ENCODE assay signal across 22 cellular contexts in genomic region chr17:35752945-35753764, GRCh38. TPM values are rescaled to one million over a fixed set of nuclear protein-coding genes. Genes with fewer than 3 reads are reported as not detected.
DNase-seq lines count a peak whose midpoint lies in the region; ATAC-seq, FAIRE-seq and TF ChIP-seq lines count a peak whose summit lies in the region.
"Had no signal": no experiment of that assay in that cellular context is flagged by ENCODE, and none has a peak within 500 bp of the region (broad histone marks: within the 10 kb centered on the region; RNA-seq: fewer than 3 reads in every experiment).

Gene GAS2L2 (minus strand): TSS chr17:35753239. CDS start chr17:35752850, 389 bp downstream.

- H3K9me3 Mint-ChIP-seq in H9, result no peaks in the 10 kb centered on the region; a peak in 2 of 5 replicates
- no peaks in the 10 kb centered on the region for H3K9me3 Mint-ChIP-seq in progenitor cell of endocrine pancreas (ENCODE audit: low read depth)
- H3K9me3 Mint-ChIP-seq: activated CD4-positive, alpha-beta T cell treated with anti-CD3 and anti-CD28 coated beads, Interleukin-2, amount 10 ng/mL, durations not matched to agents 24 days and 14 days had no signal

- H3K36me3 Mint-ChIP-seq in H9 (ENCODE audit: insufficient read depth in 1 of 3, low read depth in 3 of 3) (no peaks in the 10 kb centered on the region), progenitor cell of endocrine pancreas (ENCODE audit: insufficient read depth) (no peaks in the 10 kb centered on the region)

- H3K27me3 Mint-ChIP-seq in H9 (ENCODE audit: low read depth) (peaks cover 31% of the 10 kb centered on the region), progenitor cell of endocrine pancreas (peaks cover 33% of the 10 kb centered on the region)

- H3K4me3 ChIP-seq in H1 (ENCODE audit: extremely low read depth in 1 of 4, insufficient read depth in 2 of 4, low read depth in 3 of 4, low read length in 4 of 4) (no peak within 1 kb of the TSS), mesendoderm (ENCODE audit: low read length) (no peak within 1 kb of the TSS), PC-9 (no peak within 1 kb of the TSS)
- H3K4me3 ChIP-seq: ovary had no signal

- DNase-seq in Ammon's horn (ENCODE audit: low spot score), result peak; percentile 36
- no peak for DNase-seq in H9
- no peak for DNase-seq in H1 (ENCODE audit: low read depth in 1 of 2, low spot score in 2 of 2)
- DNase-seq in mesendoderm, result no peak
- DNase-seq in foreskin keratinocyte, result no peak
- no peak for DNase-seq in PC-9
- no peak for DNase-seq in progenitor cell of endocrine pancreas (ENCODE audit: low spot score, unreplicated experiment)
- no peak for DNase-seq in SK-N-DZ (ENCODE audit: low spot score)
- DNase-seq: activated CD4-positive, alpha-beta T cell treated with anti-CD3 and anti-CD28 coated beads, Interleukin-2, amount 10 ng/mL, durations not matched to agents 24 days and 14 days; activated CD8-positive, alpha-beta memory T cell treated with anti-CD3 and anti-CD28 coated beads, Interleukin-2, amount 50 U/mL, for 4 hours; activated gamma-delta T cell; AML-193; DMS 273 treated with DMSO at 0.1 percent for 48 hours; foreskin fibroblast; GDM1; KG1; NCI-H1092; ovary; small intestine; stimulated activated CD4-positive, alpha-beta T cell treated with anti-CD3 and anti-CD28 coated beads, Interleukin-4, amount 100 ng/mL, for 1 hour had no signal

- H3K56ac ChIP-seq in H9 (ENCODE audit: insufficient read length, low read depth, low read length) (no peak within 1 kb of the TSS), H1 (replicated peaks; ENCODE audit: insufficient read length, low read depth, low read length) (no peak within 1 kb of the TSS), mesendoderm (ENCODE audit: low read length) (peak within 1 kb of the TSS; percentile 27)

- TF ChIP-seq RAD21 in H1 (IDR thresholded peaks at IDR 0.05 in 1 of 2, conservative IDR thresholded peaks at IDR 0.05 in 1 of 2; ENCODE audit: low read depth in 2 of 2, low read length in 2 of 2), result no peak

- H3K4me1 ChIP-seq in H9 (ENCODE audit: insufficient read depth, low read length), result no peaks in the 10 kb centered on the region
- H3K4me1 ChIP-seq in H1 (replicated peaks in 1 of 4; ENCODE audit: control insufficient read depth in 3 of 4, insufficient read depth in 4 of 4, low read length in 3 of 4), result peaks cover 0 to 9% (median 5%) of the 10 kb centered on the region in 4 experiments; a peak in 4 of 7 replicates
- no peaks in the 10 kb centered on the region for H3K4me1 ChIP-seq in mesendoderm (ENCODE audit: control insufficient read depth, low read depth, low read length)
- peaks cover 5% of the 10 kb centered on the region for H3K4me1 ChIP-seq in foreskin keratinocyte
- H3K4me1 ChIP-seq in PC-9 (replicated peaks; ENCODE audit: insufficient read depth), result no peaks in the 10 kb centered on the region

- H2BK20ac ChIP-seq in H9 (ENCODE audit: low read depth, low read length, poor library complexity, severe bottlenecking), result no peak within 1 kb of the TSS
- H2BK20ac ChIP-seq in H1 (ENCODE audit: low read length), result no peak within 1 kb of the TSS

- no peak within 1 kb of the TSS for H2BK12ac ChIP-seq in H9 (ENCODE audit: insufficient read length, low read depth, low read length)
- peak within 1 kb of the TSS; percentile 68; the same call in 1 of the 2 replicates for H2BK12ac ChIP-seq in H1 (ENCODE audit: low read depth, low read length)

- H3K4ac ChIP-seq in H9 (ENCODE audit: low read depth, low read length) (no peak within 1 kb of the TSS), H1 (replicated peaks; ENCODE audit: insufficient read length, low read depth, low read length) (no peak within 1 kb of the TSS), mesendoderm (ENCODE audit: low read depth, low read length) (no peak within 1 kb of the TSS)

- H3K27ac ChIP-seq in H9 (ENCODE audit: insufficient read length, low read depth, low read length), result no peak within 1 kb of the TSS
- no peak within 1 kb of the TSS for H3K27ac ChIP-seq in H1 (ENCODE audit: low read depth, low read length)
- no peak within 1 kb of the TSS for H3K27ac ChIP-seq in mesendoderm (ENCODE audit: low read depth, low read length)
- H3K27ac ChIP-seq in foreskin keratinocyte, result no peak within 1 kb of the TSS
- no peak within 1 kb of the TSS for H3K27ac ChIP-seq in PC-9
- H3K27ac ChIP-seq: ovary had no signal

- no peak within 1 kb of the TSS for H2AFZ ChIP-seq in H9 (ENCODE audit: low read length)
- H2AFZ ChIP-seq in H1 (ENCODE audit: low read length), result peak within 1 kb of the TSS; percentile 90; the same call in 1 of the 2 replicates
- H2AFZ ChIP-seq in PC-9, result no peak within 1 kb of the TSS

- H3K23ac ChIP-seq in H9 (ENCODE audit: insufficient read length, low read depth, low read length) (no peak within 1 kb of the TSS), H1 (ENCODE audit: insufficient read length) (no peak within 1 kb of the TSS), mesendoderm (ENCODE audit: low read length) (no peak within 1 kb of the TSS)

- H4K20me1 ChIP-seq in H9 (ENCODE audit: control insufficient read depth, insufficient read depth, insufficient read length) (no peaks in the 10 kb centered on the region), H1 (replicated peaks in 1 of 2; ENCODE audit: control insufficient read depth in 1 of 2, insufficient read depth in 2 of 2, low read length in 2 of 2) (no peaks in the 10 kb centered on the region), PC-9 (ENCODE audit: insufficient read depth) (no peaks in the 10 kb centered on the region)

- H3K9me2 ChIP-seq in PC-9 (ENCODE audit: insufficient read depth), result no peaks in the 10 kb centered on the region

- TF ChIP-seq POLR2A in H1 (IDR thresholded peaks at IDR 0.05; ENCODE audit: control extremely low read depth in 1 of 2, low read depth in 2 of 2, low read length in 2 of 2), result no peak

- H3K27me3 ChIP-seq in H9 (ENCODE audit: insufficient read depth, low read length), result peaks cover 7% of the 10 kb centered on the region; the same call in 1 of the 2 replicates
- peaks cover 2 to 19% (median 12%) of the 10 kb centered on the region in 4 experiments; a peak in 6 of 7 replicates for H3K27me3 ChIP-seq in H1 (replicated peaks in 1 of 4; ENCODE audit: control insufficient read depth in 3 of 4, extremely low read depth in 1 of 4, insufficient read depth in 3 of 4, low read length in 3 of 4)
- no peaks in the 10 kb centered on the region for H3K27me3 ChIP-seq in mesendoderm (ENCODE audit: insufficient read depth, low read length, poor library complexity)
- H3K27me3 ChIP-seq in foreskin keratinocyte, result peaks cover 34% of the 10 kb centered on the region
- peaks cover 4% of the 10 kb centered on the region; the same call in 1 of the 2 replicates for H3K27me3 ChIP-seq in PC-9 (ENCODE audit: insufficient read depth, low read depth)
- H3K27me3 ChIP-seq: ovary had no signal

- H3K4me1 Mint-ChIP-seq in H9, result peaks cover 20 to 30% of the 10 kb centered on the region in 2 experiments
- peaks cover 2% of the 10 kb centered on the region for H3K4me1 Mint-ChIP-seq in progenitor cell of endocrine pancreas (ENCODE audit: low read depth)

- H4K8ac ChIP-seq in H9 (replicated peaks; ENCODE audit: insufficient read length, low read depth, low read length) (no peak within 1 kb of the TSS), H1 (ENCODE audit: extremely low read depth, insufficient read depth, low read length) (0 out of 2 replicates have a peak within 1 kb of the TSS, but pooled peaks have one; percentile 5), mesendoderm (ENCODE audit: low read depth, low read length) (no peak within 1 kb of the TSS)

- FAIRE-seq in H1 (lab: Jason Lieb, UNC), result no peak
- FAIRE-seq: small intestine had no signal

- POLR2A ChIA-PET in H1 (lab: Charles Lee; ENCODE audit: partially characterized antibody), result interaction anchor here (0.8 to 1.8 kb wide), 3 partner anchors 11 to 56 kb away, joined by 4 to 5 read pairs (median 4); partner anchors contain the start of gene TAF15
- POLR2A ChIA-PET in PC-9 (lab: Charles Lee; ENCODE audit: unreplicated experiment), result no interaction called here

- H4K91ac ChIP-seq in H9 (ENCODE audit: insufficient read length, low read depth, low read length) (no peak within 1 kb of the TSS), H1 (replicated peaks; ENCODE audit: insufficient read length, low read length) (no peak within 1 kb of the TSS)

- CTCF ChIA-PET in H1 (lab: Charles Lee; ENCODE audit: partially characterized antibody) (interaction anchor here (0.9 to 8.4 kb wide), 3 partner anchors 9 to 141 kb away, joined by 3 to 83 read pairs (median 5); partner anchors contain the start of gene C17orf50), PC-9 (lab: Charles Lee) (no interaction called here)

- no peaks in the 10 kb centered on the region for H3K79me2 ChIP-seq in H9 (ENCODE audit: insufficient read depth, low read length)
- H3K79me2 ChIP-seq in H1 (ENCODE audit: control insufficient read depth in 1 of 2, insufficient read depth in 2 of 2, low read length in 2 of 2), result no peaks in the 10 kb centered on the region
- no peaks in the 10 kb centered on the region for H3K79me2 ChIP-seq in mesendoderm (ENCODE audit: control insufficient read depth, insufficient read depth, low read length)
- no peaks in the 10 kb centered on the region for H3K79me2 ChIP-seq in PC-9 (ENCODE audit: low read depth)

- H2BK5ac ChIP-seq in H9 (ENCODE audit: insufficient read length, low read length), result no peak within 1 kb of the TSS
- no peak within 1 kb of the TSS for H2BK5ac ChIP-seq in H1 (ENCODE audit: low read depth, low read length)
- no peak within 1 kb of the TSS for H2BK5ac ChIP-seq in mesendoderm (ENCODE audit: low read length)

- no peak for TF ChIP-seq CTCF in H9 (conservative IDR thresholded peaks at IDR 0.05)
- no peak for TF ChIP-seq CTCF in H1 (IDR thresholded peaks at IDR 0.05; ENCODE audit: control extremely low read depth in 1 of 3, insufficient read depth in 1 of 3, low read depth in 1 of 3, low read length in 3 of 3)
- no peak for TF ChIP-seq CTCF in foreskin keratinocyte (conservative IDR thresholded peaks at IDR 0.05)
- TF ChIP-seq CTCF in PC-9 (conservative IDR thresholded peaks at IDR 0.05), result no peak
- TF ChIP-seq CTCF in progenitor cell of endocrine pancreas (IDR thresholded peaks at IDR 0.05; ENCODE audit: unreplicated experiment), result no peak

- H2BK15ac ChIP-seq in H9 (ENCODE audit: low read depth, low read length) (no peak within 1 kb of the TSS), H1 (ENCODE audit: low read length) (no peak within 1 kb of the TSS), mesendoderm (replicated peaks; ENCODE audit: low read depth) (no peak within 1 kb of the TSS)

- no peak within 1 kb of the TSS for H4K5ac ChIP-seq in H9 (ENCODE audit: insufficient read length, low read depth, low read length)
- no peak within 1 kb of the TSS for H4K5ac ChIP-seq in H1 (ENCODE audit: insufficient read length, low read depth, low read length)
- H4K5ac ChIP-seq in mesendoderm (ENCODE audit: low read length), result no peak within 1 kb of the TSS

- TF ChIP-seq EP300 in H1 (IDR thresholded peaks at IDR 0.05; ENCODE audit: borderline replicate concordance in 1 of 2, low read depth in 2 of 2, low read length in 2 of 2), result no peak

- intact Hi-C loops in PC-9 (cut with micrococcal nuclease; ENCODE audit: unreplicated experiment), result no loop called here

- H3K14ac ChIP-seq in H9 (ENCODE audit: insufficient read depth, low read length), result 0 out of 2 replicates have a peak within 1 kb of the TSS, but pooled peaks have one; percentile 19
- H3K14ac ChIP-seq in H1 (ENCODE audit: insufficient read length), result no peak within 1 kb of the TSS

- H3K23me2 ChIP-seq in H9 (ENCODE audit: insufficient read length, low read depth, low read length, poor library complexity, severe bottlenecking), result no peaks in the 10 kb centered on the region
- no peaks in the 10 kb centered on the region for H3K23me2 ChIP-seq in H1 (ENCODE audit: low read depth, low read length)

- H3K79me1 ChIP-seq in H9 (ENCODE audit: insufficient read depth, low read depth, low read length, poor library complexity, severe bottlenecking) (no peaks in the 10 kb centered on the region), H1 (ENCODE audit: low read depth, low read length) (no peaks in the 10 kb centered on the region), mesendoderm (ENCODE audit: low read length) (no peaks in the 10 kb centered on the region)

- BruUV-seq in PC-9 (replicated peaks; lab: Mats Ljungman, UMichigan), result no TSS peak

- H3K18ac ChIP-seq in H9 (ENCODE audit: insufficient read length, low read depth, low read length), result peak within 1 kb of the TSS; percentile 57
- no peak within 1 kb of the TSS; the same call in 1 of the 2 replicates for H3K18ac ChIP-seq in H1 (ENCODE audit: extremely low read depth, low read length)
- no peak within 1 kb of the TSS for H3K18ac ChIP-seq in mesendoderm (ENCODE audit: low read length)

- WGBS in H9 (ENCODE audit: extremely low coverage, insufficient read length, low lambda C conversion rate), result no CpG with 5 or more reads among the region's 9 CpGs
- 79% methylated on average over 9 of the region's 9 CpGs; no CpG with 5 or more reads in 1 of the 2 experiments for WGBS in H1 (ENCODE audit: extremely low coverage in 1 of 2, insufficient coverage in 1 of 2, insufficient read length in 1 of 2, insufficient replicate concordance in 2 of 2, low coverage in 1 of 2, low lambda C conversion rate in 2 of 2, missing lambda C conversion rate in 1 of 2), 2 experiments
- no CpG with 5 or more reads among the region's 9 CpGs for WGBS in mesendoderm (ENCODE audit: extremely low coverage, insufficient coverage, low lambda C conversion rate)

- no peak within 1 kb of the TSS; a peak in 1 of 5 replicates for H3K4me3 Mint-ChIP-seq in H9
- no peak within 1 kb of the TSS for H3K4me3 Mint-ChIP-seq in progenitor cell of endocrine pancreas (ENCODE audit: low read depth)
- H3K4me3 Mint-ChIP-seq: activated CD4-positive, alpha-beta T cell treated with anti-CD3 and anti-CD28 coated beads, Interleukin-2, amount 10 ng/mL, durations not matched to agents 24 days and 14 days had no signal

- H2BK120ac ChIP-seq in H9 (ENCODE audit: low read depth, low read length, poor library complexity, severe bottlenecking) (no peak within 1 kb of the TSS), H1 (replicated peaks; ENCODE audit: low read depth, low read length) (no peak within 1 kb of the TSS), mesendoderm (ENCODE audit: low read depth, low read length) (no peak within 1 kb of the TSS)

- no peaks in the 10 kb centered on the region for H3F3A ChIP-seq in PC-9 (ENCODE audit: insufficient read depth, low read depth)

- H3T11ph ChIP-seq in H9 (ENCODE audit: low read length), result no peak within 1 kb of the TSS

- no peaks in the 10 kb centered on the region for H3K36me3 ChIP-seq in H1 (ENCODE audit: control insufficient read depth in 2 of 4, insufficient read depth in 4 of 4, low read length in 3 of 4)
- H3K36me3 ChIP-seq in mesendoderm (ENCODE audit: control insufficient read depth, insufficient read depth, low read length), result no peaks in the 10 kb centered on the region
- no peaks in the 10 kb centered on the region for H3K36me3 ChIP-seq in PC-9 (ENCODE audit: low read depth)
- H3K36me3 ChIP-seq: ovary had no signal

- H3K4me2 ChIP-seq in H9 (ENCODE audit: insufficient read depth, insufficient read length, low read length) (no peak within 1 kb of the TSS), H1 (ENCODE audit: insufficient read depth in 1 of 2, low read depth in 2 of 2, low read length in 2 of 2) (no peak within 1 kb of the TSS), mesendoderm (ENCODE audit: low read length) (no peak within 1 kb of the TSS), PC-9 (no peak within 1 kb of the TSS)

- ATAC-seq in foreskin keratinocyte, result no peak
- ATAC-seq: HCT116 had no signal

- H3K9ac ChIP-seq in H9 (ENCODE audit: extremely low read depth, insufficient read length, low read length) (no peak within 1 kb of the TSS), H1 (replicated peaks in 1 of 4; ENCODE audit: extremely low read depth in 1 of 4, low read depth in 3 of 4, low read length in 3 of 4) (no peak within 1 kb of the TSS), mesendoderm (ENCODE audit: low read length) (no peak within 1 kb of the TSS)

- H2AK5ac ChIP-seq in H9 (ENCODE audit: insufficient read length, low read length) (no peak within 1 kb of the TSS), H1 (ENCODE audit: low read depth, low read length) (no peak within 1 kb of the TSS), mesendoderm (ENCODE audit: low read length) (no peak within 1 kb of the TSS)

- H3K9me3 ChIP-seq in H9 (ENCODE audit: control insufficient read depth, low read depth, low read length) (no peaks in the 10 kb centered on the region), H1 (ENCODE audit: insufficient read depth in 2 of 2, low read depth in 1 of 2, low read length in 1 of 2) (no peaks in the 10 kb centered on the region), PC-9 (ENCODE audit: insufficient read depth, low read depth) (no peaks in the 10 kb centered on the region)
- H3K9me3 ChIP-seq: ovary had no signal

- H3K27ac Mint-ChIP-seq in H9, result peak within 1 kb of the TSS in 2 of 3 experiments; percentile 39 to 67; a peak in 3 of 7 replicates
- no peak within 1 kb of the TSS for H3K27ac Mint-ChIP-seq in progenitor cell of endocrine pancreas
- H3K27ac Mint-ChIP-seq: activated CD4-positive, alpha-beta T cell treated with anti-CD3 and anti-CD28 coated beads, Interleukin-2, amount 10 ng/mL, durations not matched to agents 24 days and 14 days had no signal

RNA-seq across cellular contexts. Expression of gene GAS2L2, which starts in this region (rescaled TPM):
- not detected in 2 replicates for total RNA-seq in H9 (2021)
- total RNA-seq in H1 (2021; fragmentation: NEBNext Ultra II Directional; extraction: Animal tissue kit (Norgen Biotek cat#: 25700)), result 0.13 TPM in 1 of 2 replicates, not detected in the other
- polyA plus RNA-seq in H1 (2011; rRNA removed), result 0.09 TPM in 2 replicates
- 0.12 TPM for polyA plus RNA-seq in H1 (2011; cell fraction: cytosol; rRNA removed)
- 0.20 TPM for polyA plus RNA-seq in H1 (2011; cell fraction: nucleus; rRNA removed)
- polyA plus RNA-seq in H1 (2012, experiment 1 of 2), result 0.15 to 0.18 TPM (median 0.17 TPM) in 3 of 4 replicates, not detected in the other
- not detected for polyA plus RNA-seq in H1 (2012, experiment 2 of 2)
- polyA plus RNA-seq in H1 (2013, experiment 1 of 2), result 0.06 TPM
- polyA plus RNA-seq in H1 (2013, experiment 2 of 2), result not detected
- polyA minus RNA-seq in H1 (2011; rRNA and poly(A)+ RNA removed), result 0.06 TPM in 1 of 2 replicates, not detected in the other
- not detected for polyA minus RNA-seq in H1 (2011; cell fraction: cytosol; rRNA and poly(A)+ RNA removed)
- 0.30 TPM for polyA minus RNA-seq in H1 (2011; cell fraction: nucleus; rRNA and poly(A)+ RNA removed)
- 0.03 TPM for polyA plus RNA-seq in mesendoderm (2013, experiment 1 of 2)
- 0.01 TPM for polyA plus RNA-seq in mesendoderm (2013, experiment 2 of 2)
- not detected in 2 replicates for total RNA-seq in foreskin keratinocyte
- polyA plus RNA-seq in foreskin keratinocyte, result not detected in 2 replicates
- total RNA-seq in PC-9 (2021), result not detected in 2 replicates
- 0.10 and 0.11 TPM in 2 replicates for total RNA-seq in progenitor cell of endocrine pancreas
- not detected in 2 replicates for polyA plus RNA-seq in SK-N-DZ (2014; cell fraction: cytosol; rRNA removed)
- not detected in 2 replicates for polyA plus RNA-seq in SK-N-DZ (2014; cell fraction: nucleus; rRNA removed)
- total RNA-seq: activated CD4-positive, alpha-beta T cell treated with anti-CD3 and anti-CD28 coated beads, Interleukin-2, amount 10 ng/mL, durations not matched to agents 24 days and 14 days; chondrocyte had no signal
